ENCODE assay signal across 20 cellular contexts in the genomic region with DNA sequence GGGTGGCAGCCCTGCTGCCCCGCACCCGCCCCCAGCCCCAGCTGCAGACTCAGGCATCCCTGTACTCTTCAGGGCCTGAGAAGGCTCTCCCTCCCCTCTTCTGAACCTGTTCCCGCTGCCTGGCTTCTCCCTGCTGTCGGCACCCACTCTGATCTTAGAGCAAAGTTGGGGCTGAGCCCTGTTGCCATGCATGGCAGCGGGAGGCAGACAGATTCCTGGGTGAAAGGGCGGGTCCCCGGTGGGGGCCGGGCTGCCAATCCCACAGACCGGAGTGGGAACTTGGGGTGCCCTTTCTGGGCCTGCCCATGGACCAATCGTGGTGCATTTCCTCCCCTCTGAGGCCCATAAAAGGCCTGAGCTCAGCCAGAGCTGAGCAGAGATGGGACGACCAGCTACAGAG.
"Had no signal": no experiment of that assay in that cellular context is flagged by ENCODE, and none has a peak within 500 bp of the region (broad histone marks: within the 10 kb centered on the region; RNA-seq: fewer than 3 reads in every experiment).

No MANE protein-coding gene starts in this region.

- DNase-seq: activated CD4-positive, alpha-beta T cell treated with anti-CD3 and anti-CD28 coated beads for 4 hours; activated CD4-positive, alpha-beta T cell treated with anti-CD3 and anti-CD28 coated beads, Interleukin-2, amount 50 U/mL, for 4 hours; activated naive CD4-positive, alpha-beta T cell; activated T-cell treated with anti-CD3 and anti-CD28 coated beads for 4 hours; activated T-cell treated with anti-CD3 and anti-CD28 coated beads, Interleukin-2, amount 50 U/mL, for 72 hours; aorta; body of pancreas; cortex of kidney; foreskin keratinocyte; left ventricle myocardium inferior; mesendoderm; natural killer cell; right lobe of liver; stimulated activated CD4-positive, alpha-beta T cell treated with anti-CD3 and anti-CD28 coated beads, Interleukin-4, amount 100 ng/mL, for 1 hour; stimulated activated naive CD8-positive, alpha-beta T cell treated with anti-CD3 and anti-CD28 coated beads, Interleukin-15, Interleukin-2, amounts not matched to agents 100 U/mL and 50 U/mL, for 24 hours; T-helper 9 cell; uterus had no signal

- H3K27me3 ChIP-seq: body of pancreas, foreskin keratinocyte, neural progenitor cell, right lobe of liver, uterus had no signal

- H3K9me3 ChIP-seq: body of pancreas, left ventricle myocardium inferior, right lobe of liver, uterus had no signal

- H2AFZ ChIP-seq: neural progenitor cell had no signal

- H3K36me3 ChIP-seq: uterus had no signal

- H3K4me2 ChIP-seq: neural progenitor cell had no signal

- H3K4me1 ChIP-seq: body of pancreas, foreskin keratinocyte, left ventricle myocardium inferior, right lobe of liver, uterus had no signal

- H3K27ac ChIP-seq: body of pancreas, foreskin keratinocyte, left ventricle myocardium inferior, right lobe of liver, uterus, VCaP had no signal

- ATAC-seq: activated T-cell treated with anti-CD3 and anti-CD28 coated beads, Interleukin-2, amount 50 U/mL, for 72 hours; body of pancreas; foreskin keratinocyte; natural killer cell; right lobe of liver; stimulated activated naive CD8-positive, alpha-beta T cell treated with anti-CD3 and anti-CD28 coated beads, Interleukin-15, Interleukin-2, amounts not matched to agents 100 U/mL and 50 U/mL, for 24 hours had no signal

- H3K4me3 ChIP-seq: body of pancreas, left ventricle myocardium inferior, lung, neural progenitor cell, right lobe of liver, uterus had no signal

- H3K9ac ChIP-seq: neural progenitor cell had no signal
